ENCODE assay signal across 16 cellular contexts in the genomic region with DNA sequence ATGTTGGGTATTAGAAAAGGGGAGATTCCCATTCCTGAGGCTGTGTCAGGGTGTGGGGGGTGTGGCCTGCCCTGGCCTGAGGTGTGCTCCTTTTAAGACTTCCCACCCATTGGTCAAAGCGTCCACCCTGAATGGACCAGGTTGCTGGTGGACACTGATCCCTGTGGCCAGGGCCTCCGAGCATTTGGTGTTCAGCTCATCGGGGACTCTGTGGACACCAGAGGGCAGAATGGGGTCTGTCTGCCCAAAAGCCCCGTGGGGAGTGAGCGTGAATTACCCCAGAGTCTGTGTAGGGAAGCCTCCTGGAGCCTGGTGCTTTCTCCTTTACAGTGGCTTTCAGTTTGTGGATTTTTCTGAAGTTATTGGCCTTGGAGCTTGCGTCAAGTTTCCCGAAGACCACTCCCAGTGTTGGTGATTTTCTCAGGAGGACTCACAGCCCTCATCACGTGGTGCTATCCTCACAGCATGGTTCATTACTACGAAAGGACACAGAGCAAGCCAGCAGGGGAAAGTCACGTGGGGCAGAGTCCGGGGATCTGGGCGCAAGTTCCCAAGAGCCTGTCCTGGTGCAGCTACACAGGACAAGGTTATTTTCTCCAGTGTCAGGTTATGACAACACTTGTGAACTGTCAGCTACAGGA.
"Had no signal": no experiment of that assay in that cellular context is flagged by ENCODE, and none has a peak within 500 bp of the region (broad histone marks: within the 10 kb centered on the region; RNA-seq: fewer than 3 reads in every experiment).

No MANE protein-coding gene starts in this region.

- H3K4me3 ChIP-seq: colonic mucosa, gastrocnemius medialis, heart right ventricle, pancreas, skin epidermis, stomach, thoracic aorta had no signal

- H3K36me3 ChIP-seq: colonic mucosa, gastrocnemius medialis, heart right ventricle, pancreas, stomach, thoracic aorta had no signal

- H3K27ac ChIP-seq: colonic mucosa, gastrocnemius medialis, heart right ventricle, pancreas, skin epidermis, stomach, thoracic aorta had no signal

- H3K27me3 ChIP-seq: colonic mucosa, gastrocnemius medialis, pancreas, stomach had no signal

- H3K9me3 ChIP-seq: colonic mucosa, gastrocnemius medialis, heart right ventricle, pancreas, stomach, thoracic aorta had no signal

- H3K27me3 Mint-ChIP-seq: activated naive CD8-positive, alpha-beta T cell treated with anti-CD3 and anti-CD28 coated beads, Interleukin-2, amount 10 ng/mL, durations not matched to agents 7 days and 5 days had no signal

- H3K36me3 Mint-ChIP-seq: activated naive CD8-positive, alpha-beta T cell treated with anti-CD3 and anti-CD28 coated beads, Interleukin-2, amount 10 ng/mL, durations not matched to agents 7 days and 5 days had no signal

- FAIRE-seq: bronchial epithelial cell, keratinocyte, pancreas had no signal

- ATAC-seq: activated CD8-positive, alpha-beta T cell treated with anti-CD3 and anti-CD28 coated beads, Interleukin-2, amount 10 ng/mL, durations not matched to agents 7 days and 5 days; gastrocnemius medialis; heart right ventricle; pancreas had no signal

- DNase-seq: activated CD4-positive, alpha-beta T cell treated with anti-CD3 and anti-CD28 coated beads for 48 hours; activated CD8-positive, alpha-beta memory T cell treated with anti-CD3 and anti-CD28 coated beads, Interleukin-2, amount 50 U/mL, for 48 hours; activated CD8-positive, alpha-beta T cell treated with anti-CD3 and anti-CD28 coated beads, Interleukin-2, amount 10 ng/mL, durations not matched to agents 7 days and 5 days; activated naive CD8-positive, alpha-beta T cell treated with anti-CD3 and anti-CD28 coated beads, Interleukin-2, amount 10 ng/mL, durations not matched to agents 7 days and 5 days; anterior cingulate cortex; colonic mucosa; effector CD8-positive, alpha-beta T cell; gastrocnemius medialis; heart right ventricle; mesendoderm; pancreas; stomach had no signal

- H3K27ac Mint-ChIP-seq: activated CD8-positive, alpha-beta T cell treated with anti-CD3 and anti-CD28 coated beads, Interleukin-2, amount 10 ng/mL, durations not matched to agents 7 days and 5 days; activated naive CD8-positive, alpha-beta T cell treated with anti-CD3 and anti-CD28 coated beads, Interleukin-2, amount 10 ng/mL, durations not matched to agents 7 days and 5 days had no signal

- H3K9me3 Mint-ChIP-seq: activated naive CD8-positive, alpha-beta T cell treated with anti-CD3 and anti-CD28 coated beads, Interleukin-2, amount 10 ng/mL, durations not matched to agents 7 days and 5 days had no signal

- H3K4me3 Mint-ChIP-seq: activated CD8-positive, alpha-beta T cell treated with anti-CD3 and anti-CD28 coated beads, Interleukin-2, amount 10 ng/mL, durations not matched to agents 7 days and 5 days; activated naive CD8-positive, alpha-beta T cell treated with anti-CD3 and anti-CD28 coated beads, Interleukin-2, amount 10 ng/mL, durations not matched to agents 7 days and 5 days had no signal
